In the genomic region with DNA sequence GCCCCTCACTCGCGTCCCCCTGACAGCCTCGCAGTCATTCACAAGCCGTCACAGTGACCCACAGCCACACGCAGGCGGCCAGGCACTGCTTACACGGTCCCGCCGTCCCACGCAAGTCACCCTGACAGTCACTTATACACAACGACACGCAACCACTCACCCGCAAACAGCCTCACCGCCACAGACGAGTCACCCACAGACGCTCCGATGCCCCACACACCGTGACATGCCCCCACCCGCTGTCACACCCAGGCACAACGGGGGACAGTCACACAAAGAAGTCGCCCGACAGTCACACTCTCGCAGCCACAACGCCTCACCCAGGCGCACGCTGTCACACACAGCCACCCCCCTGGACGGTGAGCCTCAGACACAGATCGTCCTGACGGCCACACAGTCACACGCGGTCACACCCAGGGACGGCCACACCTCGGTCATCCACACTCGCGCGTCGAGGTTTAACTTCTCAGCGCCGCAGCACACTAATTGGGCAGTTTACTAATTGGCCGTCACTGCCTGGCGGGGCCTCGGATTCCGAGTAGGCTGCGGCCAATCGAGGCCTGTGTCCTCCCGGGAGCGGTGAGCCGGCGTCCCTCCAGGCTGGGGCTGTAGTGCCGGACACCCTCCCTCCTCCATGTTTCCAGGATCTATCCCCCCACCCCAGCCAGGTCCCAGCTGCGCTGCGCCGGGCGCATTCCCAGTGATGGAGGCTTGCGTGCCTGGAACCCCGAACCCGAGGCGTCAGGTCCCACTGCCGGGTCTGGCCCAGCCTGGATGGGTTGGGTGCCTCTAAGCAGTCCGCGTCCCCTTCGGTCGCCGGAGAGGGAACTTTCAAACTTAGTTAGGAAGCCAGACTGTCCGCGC, we compare ENCODE assay signal across 1 cellular context.
TF ChIP-seq lines count a peak whose summit lies in the region.

No MANE protein-coding gene starts in this region.

TF ChIP-seq in IMR-90, 13 proteins besides CTCF, POLR2A, EP300 and RAD21 (continued from another document):
- TF ChIP-seq MAFK (IDR thresholded peaks at IDR 0.05; ENCODE audit: low read depth, low read length) (no peak), SMC3 (IDR thresholded peaks at IDR 0.05; ENCODE audit: low read depth, low read length) (no peak), FOS (IDR thresholded peaks at IDR 0.05; ENCODE audit: low read depth, low read length) (no peak), MAZ (IDR thresholded peaks at IDR 0.05; ENCODE audit: borderline replicate concordance, low read depth, low read length) (no peak; the same call in 1 of the 2 replicates), BHLHE40 (IDR thresholded peaks at IDR 0.05; ENCODE audit: low read depth, low read length) (no peak), CEBPB (IDR thresholded peaks at IDR 0.05; ENCODE audit: low read depth, low read length) (no peak), CHD1 (IDR thresholded peaks at IDR 0.05; ENCODE audit: low read depth, low read length) (no peak)
- TF ChIP-seq, protein P1, sequence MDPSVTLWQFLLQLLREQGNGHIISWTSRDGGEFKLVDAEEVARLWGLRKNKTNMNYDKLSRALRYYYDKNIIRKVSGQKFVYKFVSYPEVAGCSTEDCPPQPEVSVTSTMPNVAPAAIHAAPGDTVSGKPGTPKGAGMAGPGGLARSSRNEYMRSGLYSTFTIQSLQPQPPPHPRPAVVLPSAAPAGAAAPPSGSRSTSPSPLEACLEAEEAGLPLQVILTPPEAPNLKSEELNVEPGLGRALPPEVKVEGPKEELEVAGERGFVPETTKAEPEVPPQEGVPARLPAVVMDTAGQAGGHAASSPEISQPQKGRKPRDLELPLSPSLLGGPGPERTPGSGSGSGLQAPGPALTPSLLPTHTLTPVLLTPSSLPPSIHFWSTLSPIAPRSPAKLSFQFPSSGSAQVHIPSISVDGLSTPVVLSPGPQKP (IDR thresholded peaks at IDR 0.05; ENCODE audit: borderline replicate concordance, low read depth, low read length): no peak
- TF ChIP-seq, protein P2, sequence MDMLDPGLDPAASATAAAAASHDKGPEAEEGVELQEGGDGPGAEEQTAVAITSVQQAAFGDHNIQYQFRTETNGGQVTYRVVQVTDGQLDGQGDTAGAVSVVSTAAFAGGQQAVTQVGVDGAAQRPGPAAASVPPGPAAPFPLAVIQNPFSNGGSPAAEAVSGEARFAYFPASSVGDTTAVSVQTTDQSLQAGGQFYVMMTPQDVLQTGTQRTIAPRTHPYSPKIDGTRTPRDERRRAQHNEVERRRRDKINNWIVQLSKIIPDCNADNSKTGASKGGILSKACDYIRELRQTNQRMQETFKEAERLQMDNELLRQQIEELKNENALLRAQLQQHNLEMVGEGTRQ (IDR thresholded peaks at IDR 0.05; ENCODE audit: low read depth, low read length): no peak
